ENCODE assay signal across 24 cellular contexts in genomic region chr3:111292117-111292516, GRCh38.
"Had no signal": no experiment of that assay in that cellular context is flagged by ENCODE, and none has a peak within 500 bp of the region (broad histone marks: within the 10 kb centered on the region; RNA-seq: fewer than 3 reads in every experiment).

No MANE protein-coding gene starts in this region.

- H3K79me2 ChIP-seq: hepatocyte had no signal

- H2AFZ ChIP-seq: hepatocyte had no signal

- H3K4me1 Mint-ChIP-seq: memory B cell; naive B cell; neural crest cell; stimulated activated naive CD8-positive, alpha-beta T cell treated with anti-CD3 and anti-CD28 coated beads, Interleukin-15, amount 100 ng/mL, for 72 hours had no signal

- ATAC-seq: effector memory CD8-positive, alpha-beta T cell; heart left ventricle; left lobe of liver; sciatic nerve; stimulated activated naive CD8-positive, alpha-beta T cell treated with anti-CD3 and anti-CD28 coated beads, Interleukin-15, amount 100 ng/mL, for 72 hours had no signal

- H3K27ac Mint-ChIP-seq: effector memory CD8-positive, alpha-beta T cell; memory B cell; naive B cell; natural killer cell treated with Interleukin-12 subunit alpha and Interleukin-12 subunit beta and Interleukin-15 and Interleukin-18, amount 100 ng/mL, for 72 hours; stimulated activated naive CD8-positive, alpha-beta T cell treated with anti-CD3 and anti-CD28 coated beads, Interleukin-15, amount 100 ng/mL, for 72 hours; type B pancreatic cell had no signal

- H3K4me2 ChIP-seq: hepatocyte had no signal

- H3K27ac ChIP-seq: esophagus squamous epithelium, heart left ventricle, hepatocyte, prostate gland, right atrium auricular region, thyroid gland had no signal

- H3K27me3 ChIP-seq: esophagus squamous epithelium, heart left ventricle, hepatocyte, right atrium auricular region, thyroid gland had no signal

- H3K4me3 Mint-ChIP-seq: effector memory CD8-positive, alpha-beta T cell; memory B cell; naive B cell; natural killer cell treated with Interleukin-12 subunit alpha and Interleukin-12 subunit beta and Interleukin-15 and Interleukin-18, amount 100 ng/mL, for 72 hours; neural crest cell; stimulated activated naive CD8-positive, alpha-beta T cell treated with anti-CD3 and anti-CD28 coated beads, Interleukin-15, amount 100 ng/mL, for 72 hours; type B pancreatic cell had no signal

- H3K36me3 ChIP-seq: esophagus squamous epithelium, heart left ventricle, prostate gland, right atrium auricular region, thyroid gland had no signal

- H3K4me1 ChIP-seq: esophagus squamous epithelium, heart left ventricle, prostate gland, right atrium auricular region, thyroid gland had no signal

- H3K9me3 Mint-ChIP-seq: effector memory CD8-positive, alpha-beta T cell; memory B cell; natural killer cell treated with Interleukin-12 subunit alpha and Interleukin-12 subunit beta and Interleukin-15 and Interleukin-18, amount 100 ng/mL, for 72 hours had no signal

- H3K27me3 Mint-ChIP-seq: effector memory CD8-positive, alpha-beta T cell; memory B cell; stimulated activated naive CD8-positive, alpha-beta T cell treated with anti-CD3 and anti-CD28 coated beads, Interleukin-15, amount 100 ng/mL, for 72 hours; type B pancreatic cell had no signal

- H3K36me3 Mint-ChIP-seq: memory B cell; naive B cell; natural killer cell treated with Interleukin-12 subunit alpha and Interleukin-12 subunit beta and Interleukin-15 and Interleukin-18, amount 100 ng/mL, for 72 hours; type B pancreatic cell had no signal

- H3K4me3 ChIP-seq: esophagus squamous epithelium, heart left ventricle, hepatocyte, lung, prostate gland, right atrium auricular region, thyroid gland had no signal

- DNase-seq: cerebellar nuclear complex; cortex of kidney; effector memory CD8-positive, alpha-beta T cell; erythroblast; esophagus squamous epithelium; heart left ventricle; kidney; naive B cell; nucleus accumbens; stimulated activated CD4-positive, alpha-beta T cell treated with anti-CD3 and anti-CD28 coated beads, Interleukin-2, amount 100 ng/mL, for 24 hours; stimulated activated CD4-positive, alpha-beta T cell treated with anti-CD3 and anti-CD28 coated beads, Interleukin-4, amount 100 ng/mL, for 4 hours; stimulated activated naive CD4-positive, alpha-beta T cell; stimulated activated naive CD8-positive, alpha-beta T cell treated with anti-CD3 and anti-CD28 coated beads, Interleukin-15, amount 100 ng/mL, for 72 hours; thyroid gland had no signal

- H3K9me3 ChIP-seq: esophagus squamous epithelium, heart left ventricle, prostate gland, right atrium auricular region, thyroid gland had no signal
